ENCODE assay signal across 25 cellular contexts in genomic region chr2:65940856-65941255, GRCh38.
DNase-seq lines count a peak whose midpoint lies in the region; ATAC-seq and TF ChIP-seq lines count a peak whose summit lies in the region.
"Had no signal": no experiment of that assay in that cellular context is flagged by ENCODE, and none has a peak within 500 bp of the region (broad histone marks: within the 10 kb centered on the region; RNA-seq: fewer than 3 reads in every experiment).

No MANE protein-coding gene starts in this region.

- POLR2A ChIA-PET in A673 (lab: Charles Lee; ENCODE audit: low non-redundant PET), result interaction anchor here (0.7 kb wide), 1 partner anchor 96 kb away, joined by 4 read pairs; no protein-coding TSS in a partner anchor

- no peaks in the 10 kb centered on the region for H3K27me3 ChIP-seq in A673 (replicated peaks; ENCODE audit: insufficient read depth, low read depth, low read length, poor library complexity)

- no peak for ATAC-seq in GM21825 (IDR thresholded peaks at IDR 0.05; ENCODE audit: unreplicated experiment)
- ATAC-seq: HCT116, T-cell had no signal

- no peak for TF ChIP-seq POLR2A in NB4 (IDR thresholded peaks at IDR 0.05; ENCODE audit: extremely low read depth, insufficient read length)

- no peaks in the 10 kb centered on the region for H3K36me3 ChIP-seq in A673 (ENCODE audit: insufficient read depth, low read length, poor library complexity, severe bottlenecking)

- H3K27ac ChIP-seq in A673 (ENCODE audit: low read depth, low read length, poor library complexity, severe bottlenecking), result no peak overlapping the region

- CTCF ChIA-PET in A673 (lab: Charles Lee), result no interaction called here

- DNase-seq in A673 (ENCODE audit: low spot score) (peak; percentile 51), NB4 (ENCODE audit: low read depth) (peak; percentile 39), UCSD-AML1 (lab: John Stamatoyannopoulos, UW; ENCODE audit: unreplicated experiment) (peak; percentile 11), islet precursor cell (no peak), NCI-H1092 treated with DMSO at 0.1 percent for 48 hours (lab: John Stamatoyannopoulos, UW) (no peak)
- peak; percentile 44 for DNase-seq in Jurkat, Clone E6-1 (ENCODE audit: low read depth, low spot score)
- DNase-seq: AML-193; C1 segment of cervical spinal cord; Caco-2; CD4-positive, alpha-beta memory T cell; DMS 273 treated with DMSO at 0.1 percent for 48 hours; DMS79; GF-D8; NCI-H1048; NCI-H1417 treated with DMSO at 0.1 percent for 48 hours; NCI-H1694 treated with DMSO at 0.1 percent for 48 hours; NCI-H2081 treated with DMSO at 0.1 percent for 48 hours; NCI-H2171; NCI-H226; NCI-H510A; NCI-H69; SK-N-SH; T-cell had no signal

- intact Hi-C loops in A673 (cut with micrococcal nuclease; ENCODE audit: unreplicated experiment), result no loop called here

- TF ChIP-seq CTCF in A673 (conservative IDR thresholded peaks at IDR 0.05; ENCODE audit: low read depth, low read length) (no peak), NB4 (IDR thresholded peaks at IDR 0.05; ENCODE audit: low read depth, low read length) (no peak)

- H3K4me3 ChIP-seq in A673 (ENCODE audit: low read depth, low read length, poor library complexity, severe bottlenecking) (no peak overlapping the region), NB4 (ENCODE audit: low read depth, low read length) (no peak overlapping the region)
- H3K4me3 ChIP-seq in Jurkat, Clone E6-1 (ENCODE audit: low read length), result no peak overlapping the region

- H3K9me3 ChIP-seq in A673 (ENCODE audit: low read depth, low read length, poor library complexity, severe bottlenecking), result no peaks in the 10 kb centered on the region
- H3K9me3 ChIP-seq: Caco-2, SK-N-SH had no signal

- H3K4me1 ChIP-seq in A673 (ENCODE audit: insufficient read depth, low read length, poor library complexity, severe bottlenecking), result no peaks in the 10 kb centered on the region
- H3K4me1 ChIP-seq: Caco-2 had no signal

- BruUV-seq in A673 (replicated peaks; lab: Mats Ljungman, UMichigan), result no TSS peak

Comparison
In these comparisons a context has a peak if more than half of its experiments do, and no peak if none do; other contexts are left out.
1. DNase-seq: peak in A673 (single experiment), Jurkat, Clone E6-1 (single experiment), NB4 (single experiment) and UCSD-AML1 (single experiment); none in islet precursor cell (single experiment) and NCI-H1092 treated with DMSO at 0.1 percent for 48 hours (single experiment).